In the genomic region with DNA sequence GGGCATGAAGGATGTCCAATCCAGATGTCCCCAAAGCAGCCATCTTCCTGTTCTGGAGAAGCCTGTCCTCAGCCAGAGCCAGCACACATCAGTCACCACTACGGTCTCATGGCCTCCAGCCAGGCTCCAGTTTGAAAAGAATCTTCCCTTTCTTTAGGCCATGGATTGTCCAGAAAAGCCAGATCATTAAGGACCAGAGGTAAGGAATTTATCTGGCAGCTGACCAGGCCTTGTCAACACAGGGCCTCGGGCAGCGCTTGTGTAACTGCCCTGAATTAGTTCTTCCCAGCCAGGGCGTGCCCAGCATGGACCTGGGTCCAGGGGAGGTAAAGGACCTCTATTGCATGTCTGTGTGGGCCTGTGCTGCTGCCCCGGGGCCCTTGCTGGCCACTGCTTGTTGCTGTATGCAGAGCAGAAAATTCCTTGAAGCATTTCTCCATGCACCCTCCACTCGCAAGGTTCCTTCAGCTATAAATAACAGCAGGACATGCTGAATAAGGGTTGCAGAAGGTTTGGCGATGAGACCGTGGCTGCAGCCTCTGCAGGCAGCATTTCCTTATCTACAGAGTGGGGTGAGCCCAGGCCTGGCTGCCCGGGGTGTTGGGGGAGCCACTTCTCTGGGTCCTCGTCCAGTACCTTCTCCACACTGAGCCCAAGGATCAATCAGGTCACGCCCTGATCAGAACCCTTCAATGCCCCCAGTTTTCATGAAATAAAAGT, we compare ENCODE assay signal across 10 cellular contexts. TPM values are rescaled to one million over a fixed set of nuclear protein-coding genes. Genes with fewer than 3 reads are reported as not detected.
DNase-seq lines count a peak whose midpoint lies in the region; TF ChIP-seq lines count a peak whose summit lies in the region.
"Had no signal": no experiment of that assay in that cellular context is flagged by ENCODE, and none has a peak within 500 bp of the region (broad histone marks: within the 10 kb centered on the region; RNA-seq: fewer than 3 reads in every experiment).

No MANE protein-coding gene starts in this region.

- H2AFZ ChIP-seq in mesenchymal stem cell (ENCODE audit: low read depth, low read length) (no peak overlapping the region), osteoblast (ENCODE audit: low read length) (no peak overlapping the region)

- no peak for TF ChIP-seq EP300 in ovary (IDR thresholded peaks at IDR 0.05)

- no peak for TF ChIP-seq POLR2A in ovary (IDR thresholded peaks at IDR 0.05)

- H4K8ac ChIP-seq in mesenchymal stem cell (ENCODE audit: low read length) = peak overlapping the region; percentile 10

- no peak overlapping the region for H2BK120ac ChIP-seq in mesenchymal stem cell (ENCODE audit: low read depth, low read length)

- peaks cover 7% of the 10 kb centered on the region for H3K4me1 ChIP-seq in mesenchymal stem cell (ENCODE audit: control insufficient read depth, insufficient read depth, low read depth, low read length)
- peaks cover 4% of the 10 kb centered on the region for H3K4me1 ChIP-seq in osteoblast (ENCODE audit: insufficient read depth, low read length)
- H3K4me1 ChIP-seq in ovary (ENCODE audit: insufficient read depth) = peaks cover 6% of the 10 kb centered on the region

- intact Hi-C loops in ovary (cut with DNase I) = no loop called here

- no peaks in the 10 kb centered on the region for H3K79me1 ChIP-seq in mesenchymal stem cell (replicated peaks; ENCODE audit: low read length, poor library complexity, severe bottlenecking)

- TF ChIP-seq CTCF in epithelial cell of esophagus (IDR thresholded peaks at IDR 0.05; ENCODE audit: insufficient read depth, low read depth, low read length, missing control alignments) = no peak
- TF ChIP-seq CTCF in osteoblast (IDR thresholded peaks at IDR 0.05; ENCODE audit: extremely low read depth, low read depth, low read length) = no peak
- no peak for TF ChIP-seq CTCF in ovary (IDR thresholded peaks at IDR 0.05)

- no peak overlapping the region for H3K9ac ChIP-seq in mesenchymal stem cell (ENCODE audit: low read length)

- no peak overlapping the region for H2BK5ac ChIP-seq in mesenchymal stem cell (ENCODE audit: low read depth, low read length, poor library complexity, severe bottlenecking)

- H3K4me3 ChIP-seq in epithelial cell of esophagus (ENCODE audit: low read length) = no peak overlapping the region
- H3K4me3 ChIP-seq in mesenchymal stem cell (ENCODE audit: insufficient read depth in 1 of 2, low read depth in 1 of 2, low read length in 2 of 2) = no peak overlapping the region
- no peak overlapping the region for H3K4me3 ChIP-seq in osteoblast (ENCODE audit: insufficient read depth, low read length)
- no peak overlapping the region for H3K4me3 ChIP-seq in ovary

- no peak overlapping the region for H2BK15ac ChIP-seq in mesenchymal stem cell (ENCODE audit: low read depth, poor library complexity, severe bottlenecking)

- peak overlapping the region in 1 of 2 experiments; percentile 42 for H3K14ac ChIP-seq in mesenchymal stem cell (ENCODE audit: low read length in 2 of 2)

- H3K18ac ChIP-seq in mesenchymal stem cell (ENCODE audit: low read depth in 1 of 2, low read length in 2 of 2) = peak overlapping the region in 1 of 2 experiments; percentile 74

- no peak overlapping the region for H2AK5ac ChIP-seq in mesenchymal stem cell (ENCODE audit: low read length, severe bottlenecking)

- peaks cover 4% of the 10 kb centered on the region for H4K20me1 ChIP-seq in osteoblast (ENCODE audit: insufficient read depth, low read length)

- no peaks in the 10 kb centered on the region for H3K36me3 ChIP-seq in mesenchymal stem cell (ENCODE audit: control insufficient read depth in 1 of 2, insufficient read depth in 2 of 2, low read depth in 1 of 2, low read length in 2 of 2)
- H3K36me3 ChIP-seq in osteoblast (ENCODE audit: insufficient read depth, low read length) = no peaks in the 10 kb centered on the region
- H3K36me3 ChIP-seq in ovary = no peaks in the 10 kb centered on the region

- H3K79me2 ChIP-seq in osteoblast (ENCODE audit: insufficient read depth, low read length) = no peaks in the 10 kb centered on the region

- H3K27ac ChIP-seq in mesenchymal stem cell (ENCODE audit: low read length, poor library complexity, severe bottlenecking) (no peak overlapping the region), osteoblast (ENCODE audit: low read depth, low read length) (no peak overlapping the region), ovary (no peak overlapping the region)
- H3K27ac ChIP-seq: C4-2B, HL-60 had no signal

- H3K23ac ChIP-seq in mesenchymal stem cell (ENCODE audit: low read length in 2 of 2) = peak overlapping the region in 1 of 2 experiments; percentile 51

- no peak overlapping the region for H3K4ac ChIP-seq in mesenchymal stem cell (ENCODE audit: low read depth in 1 of 2, low read length in 2 of 2)

- H3K27me3 ChIP-seq in mesenchymal stem cell (ENCODE audit: control insufficient read depth in 1 of 2, insufficient read depth in 1 of 2, low read length in 2 of 2) (no peaks in the 10 kb centered on the region), osteoblast (ENCODE audit: insufficient read depth, low read length) (no peaks in the 10 kb centered on the region), ovary (no peaks in the 10 kb centered on the region)

- DNase-seq in A172 (ENCODE audit: low spot score) = peak; percentile 77
- DNase-seq in LHCN-M2 (ENCODE audit: low read depth) = peak; percentile 22
- DNase-seq in epithelial cell of esophagus (ENCODE audit: low read depth) = peak; percentile 70
- peak; percentile 73 for DNase-seq in mesenchymal stem cell
- DNase-seq in NCI-H1092 (lab: John Stamatoyannopoulos, UW) = no peak
- no peak for DNase-seq in osteoblast (ENCODE audit: insufficient read length, low spot score, missing footprints)
- DNase-seq in SHP77 (lab: John Stamatoyannopoulos, UW) = no peak
- DNase-seq in ovary = no peak

- H3K4me2 ChIP-seq in mesenchymal stem cell (ENCODE audit: low read length, poor library complexity, severe bottlenecking) (no peak overlapping the region), osteoblast (ENCODE audit: insufficient read depth, low read length) (no peak overlapping the region)

- peak overlapping the region in 1 of 2 experiments; percentile 88 for H2BK12ac ChIP-seq in mesenchymal stem cell (ENCODE audit: low read length in 2 of 2)

- no peaks in the 10 kb centered on the region for H3K9me3 ChIP-seq in mesenchymal stem cell (ENCODE audit: control insufficient read depth, low read length)
- H3K9me3 ChIP-seq in osteoblast (ENCODE audit: low read depth, low read length) = no peaks in the 10 kb centered on the region
- no peaks in the 10 kb centered on the region for H3K9me3 ChIP-seq in ovary

- no peak overlapping the region for H4K91ac ChIP-seq in mesenchymal stem cell (ENCODE audit: low read length)

- WGBS in mesenchymal stem cell = 70% methylated on average over 11 of the region's 11 CpGs
- WGBS in ovary, 3 donors = 34 to 47% (median 36%) methylated on average over 11 of the region's 11 CpGs

RNA-seq across cellular contexts. Expression of a gene that starts 21.7 kb away (rescaled TPM):
- total RNA-seq in A172 (2014; rRNA removed; shearing (Covaris generic)) = 19.2 and 23.9 TPM in 2 replicates
- total RNA-seq in LHCN-M2 (2014; rRNA removed) = 62.8 and 66.0 TPM in 2 replicates
- 28.6 TPM for polyA plus RNA-seq in LHCN-M2 (2012)
- polyA plus RNA-seq in mesenchymal stem cell (2013, experiment 1 of 2) = 23.0 TPM
- polyA plus RNA-seq in mesenchymal stem cell (2013, experiment 2 of 2) = 23.9 TPM
- 19.2 and 20.6 TPM in 2 replicates for total RNA-seq in osteoblast
- total RNA-seq in ovary = 10 to 100 TPM; 11.1 to 44.3 (median 13.2) TPM
- 10 to 100 TPM in 1 of 2 donors, 1 to 10 TPM in 1; 9.5 to 12.1 TPM for polyA plus RNA-seq in ovary

RNA-seq across cellular contexts. Expression of a gene that starts 48.6 kb away (rescaled TPM):
- total RNA-seq in A172 (2014; rRNA removed; shearing (Covaris generic)) = 15.0 and 15.8 TPM in 2 replicates
- total RNA-seq in LHCN-M2 (2014; rRNA removed) = 4.6 and 7.8 TPM in 2 replicates
- polyA plus RNA-seq in LHCN-M2 (2012) = 4.2 TPM
- polyA plus RNA-seq in mesenchymal stem cell (2013, experiment 1 of 2) = 4.3 TPM
- 4.2 TPM for polyA plus RNA-seq in mesenchymal stem cell (2013, experiment 2 of 2)
- total RNA-seq in osteoblast = 11.9 and 13.0 TPM in 2 replicates
- 10 to 100 TPM in 2 of 7 donors, 1 to 10 TPM in 5; 4.1 to 14.3 (median 6.9) TPM for total RNA-seq in ovary
- polyA plus RNA-seq in ovary = 1 to 10 TPM; 1.7 to 3.4 TPM

RNA-seq across cellular contexts. Expression of a gene that starts 57.4 kb away (rescaled TPM):
- 12.0 and 20.9 TPM in 2 replicates for total RNA-seq in A172 (2014; rRNA removed; shearing (Covaris generic))
- 14.8 and 21.4 TPM in 2 replicates for total RNA-seq in LHCN-M2 (2014; rRNA removed)
- polyA plus RNA-seq in LHCN-M2 (2012) = 9.3 TPM
- 5.8 TPM for polyA plus RNA-seq in mesenchymal stem cell (2013, experiment 1 of 2)
- 6.2 TPM for polyA plus RNA-seq in mesenchymal stem cell (2013, experiment 2 of 2)
- total RNA-seq in osteoblast = 6.5 and 8.3 TPM in 2 replicates
- total RNA-seq in ovary = 10 to 100 TPM; 10.6 to 17.6 (median 16.8) TPM
- polyA plus RNA-seq in ovary = 10 to 100 TPM in 1 of 2 donors, 1 to 10 TPM in 1; 1.4 to 17.1 TPM

Comparison
In these comparisons a context has a peak if more than half of its experiments do, and no peak if none do; other contexts are left out.
1. DNase-seq: peak in A172 (single experiment), LHCN-M2 (single experiment), epithelial cell of esophagus (single experiment) and mesenchymal stem cell (single experiment); none in NCI-H1092 (single experiment), osteoblast (single experiment), SHP77 (0 of 2) and ovary (0 of 5).